9 cellular contexts compared by ENCODE assay signal in the genomic region with DNA sequence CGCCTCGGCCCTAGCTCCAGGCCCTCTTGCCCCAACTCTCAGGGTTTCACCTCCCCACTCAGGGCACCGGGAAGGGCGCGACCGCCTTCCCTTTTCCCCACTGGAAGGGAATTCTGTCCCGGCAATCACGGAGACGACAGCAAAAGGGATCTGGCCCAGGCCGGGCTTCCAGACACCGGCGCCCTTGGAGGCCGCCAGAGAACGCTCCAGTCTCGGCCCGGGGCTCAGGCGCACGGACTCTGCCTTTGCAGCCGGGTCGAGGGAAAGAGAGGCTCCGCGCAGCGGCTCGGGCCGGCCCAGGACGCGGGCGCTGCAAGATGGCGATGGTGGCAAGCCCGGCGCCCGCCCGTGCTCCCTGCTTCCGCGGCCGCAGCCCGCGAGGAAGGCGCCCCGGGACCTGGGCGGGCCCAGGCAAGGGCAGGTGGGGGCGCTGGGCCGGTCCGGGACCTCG. TPM values are rescaled to one million over a fixed set of nuclear protein-coding genes. Genes with fewer than 3 reads are reported as not detected.
DNase-seq lines count a peak whose midpoint lies in the region; ATAC-seq and FAIRE-seq lines count a peak whose summit lies in the region.
"Had no signal": no experiment of that assay in that cellular context is flagged by ENCODE, and none has a peak within 500 bp of the region (broad histone marks: within the 10 kb centered on the region; RNA-seq: fewer than 3 reads in every experiment).

No MANE protein-coding gene starts in this region.

- FAIRE-seq in HTR-8/SVneo (lab: Jason Lieb, UNC) = no peak
- FAIRE-seq: TTC549 had no signal

- peaks cover 3% of the 10 kb centered on the region for H3K4me1 ChIP-seq in iPS-15b (ENCODE audit: control insufficient read depth, insufficient read depth, low read length)

- H3K27me3 Mint-ChIP-seq in activated naive CD8-positive, alpha-beta T cell treated with anti-CD3 and anti-CD28 coated beads, Interleukin-2, amount 10 ng/mL, durations not matched to agents 7 days and 5 days = no peaks in the 10 kb centered on the region

- H3K4me3 ChIP-seq in iPS-15b (ENCODE audit: low read depth, low read length) = peak overlapping the region; percentile 76

- POLR2A ChIA-PET in activated naive CD8-positive, alpha-beta T cell treated with anti-CD3 and anti-CD28 coated beads, Interleukin-2, amount 10 ng/mL, durations not matched to agents 7 days and 5 days (lab: Charles Lee) = interaction anchor here (0.5 to 5.9 kb wide), 19 partner anchors 12 to 623 kb away, joined by 3 to 82 read pairs (median 5); partner anchors contain the start of genes MAEA, NSD2, SPON2 and UVSSA

- H3K27ac Mint-ChIP-seq in activated naive CD8-positive, alpha-beta T cell treated with anti-CD3 and anti-CD28 coated beads, Interleukin-2, amount 10 ng/mL, durations not matched to agents 7 days and 5 days = peak overlapping the region; percentile 93

- ATAC-seq in GM18909 (IDR thresholded peaks at IDR 0.05; ENCODE audit: poor library complexity, unreplicated experiment) = peak; percentile 18
- peak; percentile 2 for ATAC-seq in HG03139 (IDR thresholded peaks at IDR 0.05; ENCODE audit: unreplicated experiment)
- ATAC-seq in activated naive CD8-positive, alpha-beta T cell treated with anti-CD3 and anti-CD28 coated beads, Interleukin-2, amount 10 ng/mL, durations not matched to agents 7 days and 5 days (ENCODE audit: low read depth) = peak; percentile 28

- peak overlapping the region; percentile 76 for H3K9ac ChIP-seq in iPS-15b (ENCODE audit: low read depth, low read length)

- peaks cover 14% of the 10 kb centered on the region for H3K36me3 ChIP-seq in iPS-15b (ENCODE audit: control insufficient read depth, insufficient read depth, low read length)

- peaks cover 25% of the 10 kb centered on the region for H3K4me1 Mint-ChIP-seq in activated naive CD8-positive, alpha-beta T cell treated with anti-CD3 and anti-CD28 coated beads, Interleukin-2, amount 10 ng/mL, durations not matched to agents 7 days and 5 days

- peaks cover 28% of the 10 kb centered on the region for H3K36me3 Mint-ChIP-seq in activated naive CD8-positive, alpha-beta T cell treated with anti-CD3 and anti-CD28 coated beads, Interleukin-2, amount 10 ng/mL, durations not matched to agents 7 days and 5 days

- peaks cover 4% of the 10 kb centered on the region for H3K9me3 ChIP-seq in iPS-15b (ENCODE audit: control insufficient read depth, insufficient read depth, low read length)

- no peaks in the 10 kb centered on the region for H3K27me3 ChIP-seq in iPS-15b (ENCODE audit: control insufficient read depth, insufficient read depth, low read length)

- H3K9me3 Mint-ChIP-seq in activated naive CD8-positive, alpha-beta T cell treated with anti-CD3 and anti-CD28 coated beads, Interleukin-2, amount 10 ng/mL, durations not matched to agents 7 days and 5 days = peaks cover 4% of the 10 kb centered on the region

- DNase-seq in activated naive CD8-positive, alpha-beta T cell treated with anti-CD3 and anti-CD28 coated beads, Interleukin-2, amount 10 ng/mL, durations not matched to agents 7 days and 5 days = no peak
- DNase-seq in stimulated activated CD8-positive, alpha-beta memory T cell treated with anti-CD3 and anti-CD28 coated beads, Interleukin-4, amount 100 ng/mL, for 24 hours (ENCODE audit: low read depth) = peak; percentile 29
- DNase-seq in HTR-8/SVneo (ENCODE audit: insufficient read length, low spot score) = no peak
- no peak for DNase-seq in DMS53 (lab: John Stamatoyannopoulos, UW)
- no peak for DNase-seq in NCI-H1417 (lab: John Stamatoyannopoulos, UW)

- H3K4me3 Mint-ChIP-seq in activated naive CD8-positive, alpha-beta T cell treated with anti-CD3 and anti-CD28 coated beads, Interleukin-2, amount 10 ng/mL, durations not matched to agents 7 days and 5 days = peak overlapping the region; percentile 89

RNA-seq across cellular contexts. Expression of gene CTBP1, which starts 1.1 kb away (rescaled TPM):
- total RNA-seq in activated naive CD8-positive, alpha-beta T cell treated with anti-CD3 and anti-CD28 coated beads, Interleukin-2, amount 10 ng/mL, durations not matched to agents 7 days and 5 days = 100 to 1,000 TPM; 194 to 211 TPM

RNA-seq across cellular contexts. Expression of gene MAEA, which starts 41.9 kb away (rescaled TPM):
- 10 to 100 TPM; 73.2 to 82.9 TPM for total RNA-seq in activated naive CD8-positive, alpha-beta T cell treated with anti-CD3 and anti-CD28 coated beads, Interleukin-2, amount 10 ng/mL, durations not matched to agents 7 days and 5 days
